17 cellular contexts compared by ENCODE assay signal in the genomic region with DNA sequence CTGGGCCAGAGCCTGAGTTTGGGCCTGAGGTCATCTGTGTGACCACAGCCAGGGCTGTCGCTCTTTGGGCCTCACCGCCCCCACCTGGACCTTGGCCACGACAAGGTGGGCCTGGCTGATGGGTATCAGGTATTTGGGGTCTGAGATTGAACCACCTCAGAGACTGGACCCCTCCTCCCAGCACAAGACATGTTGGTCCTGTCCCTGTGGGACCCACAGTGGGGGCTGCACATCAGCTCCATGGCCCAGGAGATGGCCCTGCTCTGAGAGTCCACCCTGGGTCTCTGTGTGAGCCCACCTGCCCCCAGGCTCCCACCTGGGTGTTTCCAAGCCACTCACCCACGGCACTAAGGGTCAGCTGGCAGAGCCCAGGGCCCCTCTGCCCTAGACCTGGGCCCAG. TPM values are rescaled to one million over a fixed set of nuclear protein-coding genes. Genes with fewer than 3 reads are reported as not detected.
DNase-seq lines count a peak whose midpoint lies in the region; ATAC-seq and TF ChIP-seq lines count a peak whose summit lies in the region.
"Had no signal": no experiment of that assay in that cellular context is flagged by ENCODE, and none has a peak within 500 bp of the region (broad histone marks: within the 10 kb centered on the region; RNA-seq: fewer than 3 reads in every experiment).

No MANE protein-coding gene starts in this region.

- H3K4me1 ChIP-seq in heart right ventricle, result peaks cover 0 to 22% (median 15%) of the 10 kb centered on the region in 9 donors
- H3K4me1 ChIP-seq in heart left ventricle, result peaks cover 0 to 28% (median 9%) of the 10 kb centered on the region in 12 donors
- H3K4me1 ChIP-seq in lower lobe of right lung, result peaks cover 15% of the 10 kb centered on the region
- peaks cover 12% of the 10 kb centered on the region for H3K4me1 ChIP-seq in upper lobe of right lung

- H3K4me1 Mint-ChIP-seq in activated naive CD8-positive, alpha-beta T cell treated with anti-CD3 and anti-CD28 coated beads, Interleukin-2, amount 10 ng/mL, durations not matched to agents 7 days and 5 days, result no peaks in the 10 kb centered on the region

- TF ChIP-seq POLR2A in heart left ventricle (IDR thresholded peaks at IDR 0.05) (no peak), erythroblast (IDR thresholded peaks at IDR 0.05; ENCODE audit: low read length) (no peak)

- H3K36me3 Mint-ChIP-seq in activated naive CD8-positive, alpha-beta T cell treated with anti-CD3 and anti-CD28 coated beads, Interleukin-2, amount 10 ng/mL, durations not matched to agents 7 days and 5 days, result no peaks in the 10 kb centered on the region
- H3K36me3 Mint-ChIP-seq: activated naive CD4-positive, alpha-beta T cell treated with anti-CD3 and anti-CD28 coated beads, Interleukin-2, amount 50 U/mL, for 24 hours had no signal

- ATAC-seq in heart right ventricle (peak in 1 of 8 donors; percentile 9), heart left ventricle (no peak), lower lobe of right lung (no peak), upper lobe of right lung (no peak), GM19452 (IDR thresholded peaks at IDR 0.05; ENCODE audit: unreplicated experiment) (no peak), HG02678 (IDR thresholded peaks at IDR 0.05; ENCODE audit: unreplicated experiment) (no peak)
- no peak for ATAC-seq in activated naive CD8-positive, alpha-beta T cell treated with anti-CD3 and anti-CD28 coated beads, Interleukin-2, amount 10 ng/mL, durations not matched to agents 7 days and 5 days (ENCODE audit: low read depth)
- ATAC-seq: gastrocnemius medialis had no signal

- H3K9me3 Mint-ChIP-seq in activated naive CD8-positive, alpha-beta T cell treated with anti-CD3 and anti-CD28 coated beads, Interleukin-2, amount 10 ng/mL, durations not matched to agents 7 days and 5 days, result no peaks in the 10 kb centered on the region
- H3K9me3 Mint-ChIP-seq: activated naive CD4-positive, alpha-beta T cell treated with anti-CD3 and anti-CD28 coated beads, Interleukin-2, amount 50 U/mL, for 24 hours had no signal

- POLR2A ChIA-PET in activated naive CD8-positive, alpha-beta T cell treated with anti-CD3 and anti-CD28 coated beads, Interleukin-2, amount 10 ng/mL, durations not matched to agents 7 days and 5 days (lab: Charles Lee), result no interaction called here

- H3K27ac ChIP-seq in heart right ventricle (no peak overlapping the region), heart left ventricle (no peak overlapping the region), lower lobe of right lung (no peak overlapping the region), upper lobe of right lung (no peak overlapping the region)
- H3K27ac ChIP-seq: gastrocnemius medialis, sigmoid colon had no signal

- H3K27me3 ChIP-seq in heart right ventricle, result peaks cover 0 to 76% (median 68%) of the 10 kb centered on the region in 7 donors
- H3K27me3 ChIP-seq in heart left ventricle, result peaks cover 15 to 64% (median 40%) of the 10 kb centered on the region in 9 donors
- H3K27me3 ChIP-seq in lower lobe of right lung (ENCODE audit: low read depth), result peaks cover 56% of the 10 kb centered on the region
- H3K27me3 ChIP-seq in upper lobe of right lung, result peaks cover 53% of the 10 kb centered on the region

- no peaks in the 10 kb centered on the region for H3K9me3 ChIP-seq in heart right ventricle
- no peaks in the 10 kb centered on the region for H3K9me3 ChIP-seq in heart left ventricle
- H3K9me3 ChIP-seq in lower lobe of right lung, result no peaks in the 10 kb centered on the region
- no peaks in the 10 kb centered on the region for H3K9me3 ChIP-seq in upper lobe of right lung
- H3K9me3 ChIP-seq: gastrocnemius medialis, sigmoid colon had no signal

- peak overlapping the region in 7 of 10 donors; percentile 39 to 57 (median 52) for H3K4me3 ChIP-seq in heart right ventricle
- H3K4me3 ChIP-seq in heart left ventricle, result peak overlapping the region in 6 of 12 donors; percentile 47 to 60 (median 54)
- H3K4me3 ChIP-seq in lower lobe of right lung, result peak overlapping the region; percentile 56
- H3K4me3 ChIP-seq in upper lobe of right lung, result peak overlapping the region; percentile 48
- H3K4me3 ChIP-seq: GM12878 had no signal

- peak overlapping the region; percentile 55 for H3K4me3 Mint-ChIP-seq in activated naive CD8-positive, alpha-beta T cell treated with anti-CD3 and anti-CD28 coated beads, Interleukin-2, amount 10 ng/mL, durations not matched to agents 7 days and 5 days

- no peak overlapping the region for H3K27ac Mint-ChIP-seq in activated naive CD8-positive, alpha-beta T cell treated with anti-CD3 and anti-CD28 coated beads, Interleukin-2, amount 10 ng/mL, durations not matched to agents 7 days and 5 days
- H3K27ac Mint-ChIP-seq: activated naive CD4-positive, alpha-beta T cell treated with anti-CD3 and anti-CD28 coated beads, Interleukin-2, amount 50 U/mL, for 24 hours had no signal

- TF ChIP-seq CTCF in heart right ventricle (IDR thresholded peaks at IDR 0.05), result no peak
- no peak for TF ChIP-seq CTCF in heart left ventricle (IDR thresholded peaks at IDR 0.05)
- no peak for TF ChIP-seq CTCF in lower lobe of right lung (IDR thresholded peaks at IDR 0.05)
- TF ChIP-seq CTCF in upper lobe of right lung (IDR thresholded peaks at IDR 0.05), result no peak

- DNase-seq in heart right ventricle (no peak), heart left ventricle (no peak), lower lobe of right lung (no peak), upper lobe of right lung (no peak), erythroblast (lab: John Stamatoyannopoulos, UW) (no peak)
- DNase-seq in activated naive CD8-positive, alpha-beta T cell treated with anti-CD3 and anti-CD28 coated beads, Interleukin-2, amount 10 ng/mL, durations not matched to agents 7 days and 5 days, result no peak
- DNase-seq: activated CD4-positive, CD25-positive, alpha-beta regulatory T cell treated with anti-CD3 and anti-CD28 coated beads, Interleukin-2, amount 50 U/mL, for 72 hours; activated CD8-positive, alpha-beta memory T cell treated with anti-CD3 and anti-CD28 coated beads, Interleukin-2, amount 50 U/mL, for 4 hours; gastrocnemius medialis; mesendoderm; RPMI8226; sigmoid colon had no signal

- 72 to 84% methylated on average over 4 of the region's 4 CpGs for WGBS in heart right ventricle, 2 donors
- 75 to 94% (median 86%) methylated on average over 3 to 4 of the region's 4 CpGs for WGBS in heart left ventricle, 4 donors

- peaks cover 23% of the 10 kb centered on the region for H3K27me3 Mint-ChIP-seq in activated naive CD8-positive, alpha-beta T cell treated with anti-CD3 and anti-CD28 coated beads, Interleukin-2, amount 10 ng/mL, durations not matched to agents 7 days and 5 days

- H3K36me3 ChIP-seq in heart right ventricle (no peaks in the 10 kb centered on the region), heart left ventricle (no peaks in the 10 kb centered on the region), lower lobe of right lung (no peaks in the 10 kb centered on the region), upper lobe of right lung (no peaks in the 10 kb centered on the region)
- H3K36me3 ChIP-seq: gastrocnemius medialis, sigmoid colon had no signal

- intact Hi-C loops in heart right ventricle (cut with DNase I), result no loop called here
- intact Hi-C loops in heart left ventricle (cut with DNase I), result no loop called here
- intact Hi-C loops in lower lobe of right lung (cut with DNase I), result no loop called here
- intact Hi-C loops in upper lobe of right lung (cut with DNase I), result no loop called here

RNA-seq across cellular contexts. Expression of a gene that starts 20.6 kb away (rescaled TPM):
- total RNA-seq in heart right ventricle (1 to 10 TPM in 5 of 10 donors, under 1 TPM in 5; 0.30 to 4.3 (median 1.1) TPM), heart left ventricle (1 to 10 TPM in 5 of 9 donors, under 1 TPM in 4; 0.14 to 2.8 (median 1.9) TPM), lower lobe of right lung (1.3 TPM), upper lobe of right lung (1.5 TPM)
- polyA plus RNA-seq in heart right ventricle (under 1 TPM; 0.20 to 0.51 TPM), heart left ventricle (under 1 TPM; 0.24 to 0.46 TPM)
- 1 to 10 TPM; 1.5 to 2.3 TPM for total RNA-seq in activated naive CD8-positive, alpha-beta T cell treated with anti-CD3 and anti-CD28 coated beads, Interleukin-2, amount 10 ng/mL, durations not matched to agents 7 days and 5 days
- polyA plus RNA-seq: endothelial cell of umbilical vein had no signal
